In genomic region chr7:778968-779451, GRCh38 we compare ENCODE assay signal across 15 cellular contexts. TPM values are rescaled to one million over a fixed set of nuclear protein-coding genes. Genes with fewer than 3 reads are reported as not detected.
DNase-seq lines count a peak whose midpoint lies in the region; TF ChIP-seq lines count a peak whose summit lies in the region.
"Had no signal": no experiment of that assay in that cellular context is flagged by ENCODE, and none has a peak within 500 bp of the region (broad histone marks: within the 10 kb centered on the region; RNA-seq: fewer than 3 reads in every experiment).

No MANE protein-coding gene starts in this region.

- POLR2A ChIA-PET in MCF 10A (lab: Yijun Ruan, JAX), result no interaction called here

- H3K79me2 ChIP-seq in osteoblast (ENCODE audit: insufficient read depth, low read length), result no peaks in the 10 kb centered on the region

- no peaks in the 10 kb centered on the region for H3K27me3 ChIP-seq in osteoblast (ENCODE audit: insufficient read depth, low read length)

- TF ChIP-seq CTCF in osteoblast (IDR thresholded peaks at IDR 0.05; ENCODE audit: extremely low read depth, low read depth, low read length) (no peak), MCF 10A (IDR thresholded peaks at IDR 0.05; ENCODE audit: unreplicated experiment) (no peak)

- no TSS peak for BruUV-seq in MCF 10A (replicated peaks; lab: Mats Ljungman, UMichigan)

- no peak overlapping the region for H2AFZ ChIP-seq in osteoblast (ENCODE audit: low read length)

- intact Hi-C loops in MCF 10A (cut with micrococcal nuclease), result no loop called here

- H3K9me3 Mint-ChIP-seq in MCF 10A (ENCODE audit: unreplicated experiment), result no peaks in the 10 kb centered on the region

- H3K27ac ChIP-seq in angular gyrus (ENCODE audit: low read depth, low read length) (peak overlapping the region; percentile 9), osteoblast (ENCODE audit: low read depth, low read length) (no peak overlapping the region)

- no peaks in the 10 kb centered on the region for H3K4me1 Mint-ChIP-seq in MCF 10A (ENCODE audit: insufficient read depth, unreplicated experiment)
- H3K4me1 Mint-ChIP-seq: CD14-positive monocyte, IgD-negative memory B cell had no signal

- no peak overlapping the region for H3K4me3 Mint-ChIP-seq in MCF 10A (ENCODE audit: unreplicated experiment)
- H3K4me3 Mint-ChIP-seq: CD14-positive monocyte, IgD-negative memory B cell had no signal

- H3K9me3 ChIP-seq in osteoblast (ENCODE audit: low read depth, low read length), result no peaks in the 10 kb centered on the region

- peaks cover 29% of the 10 kb centered on the region for H3K36me3 ChIP-seq in osteoblast (ENCODE audit: insufficient read depth, low read length)

- H3K4me3 ChIP-seq in osteoblast (ENCODE audit: insufficient read depth, low read length), result no peak overlapping the region
- H3K4me3 ChIP-seq: GM12878 had no signal

- DNase-seq in DMS153 treated with DMSO at 0.1 percent for 48 hours (lab: John Stamatoyannopoulos, UW; ENCODE audit: unreplicated experiment) (peak; percentile 70), NCI-H1694 (lab: John Stamatoyannopoulos, UW) (peak; percentile 59), osteoblast (ENCODE audit: insufficient read length, low spot score, missing footprints) (peak; percentile 73), occipital lobe (lab: John Stamatoyannopoulos, UW) (no peak), MCF 10A (ENCODE audit: unreplicated experiment) (no peak), NCI-H524 treated with DMSO at 0.1 percent for 48 hours (lab: John Stamatoyannopoulos, UW) (no peak)
- no peak for DNase-seq in activated CD4-positive, alpha-beta T cell treated with anti-CD3 and anti-CD28 coated beads for 48 hours
- DNase-seq: activated CD4-positive, alpha-beta T cell treated with anti-CD3 and anti-CD28 coated beads, Interleukin-2, amount 50 U/mL, for 48 hours; amniotic stem cell; cortex of kidney; NCI-H187 treated with DMSO at 0.1 percent for 48 hours had no signal

- H3K4me2 ChIP-seq in osteoblast (ENCODE audit: insufficient read depth, low read length), result no peak overlapping the region

- no peak overlapping the region for H3K27ac Mint-ChIP-seq in MCF 10A (ENCODE audit: low read depth, unreplicated experiment)
- H3K27ac Mint-ChIP-seq: CD14-positive monocyte had no signal

- peaks cover 3% of the 10 kb centered on the region for H4K20me1 ChIP-seq in osteoblast (ENCODE audit: insufficient read depth, low read length)

- H3K27me3 Mint-ChIP-seq in MCF 10A (ENCODE audit: insufficient read depth, unreplicated experiment), result no peaks in the 10 kb centered on the region
- H3K27me3 Mint-ChIP-seq: IgD-negative memory B cell had no signal

- peaks cover 2% of the 10 kb centered on the region for H3K4me1 ChIP-seq in osteoblast (ENCODE audit: insufficient read depth, low read length)

- CTCF ChIA-PET in MCF 10A (lab: Yijun Ruan, JAX), result no interaction called here

- H3K36me3 Mint-ChIP-seq in MCF 10A (ENCODE audit: insufficient read depth, unreplicated experiment), result peaks cover 83% of the 10 kb centered on the region

RNA-seq across cellular contexts. Expression of gene PRKAR1B, which starts 51.9 kb away (rescaled TPM):
- total RNA-seq in osteoblast (5.9 and 6.5 TPM in 2 replicates), occipital lobe (81.9 TPM), MCF 10A (2022) (25.4 and 31.5 TPM in 2 replicates)

RNA-seq across cellular contexts. Expression of gene DNAAF5, which starts 52.5 kb away (rescaled TPM):
- total RNA-seq in osteoblast (19.7 and 22.4 TPM in 2 replicates), occipital lobe (7.0 TPM), MCF 10A (2022) (35.6 and 37.6 TPM in 2 replicates)

RNA-seq across cellular contexts. Expression of gene SUN1, which starts 53.3 kb away (rescaled TPM):
- total RNA-seq in osteoblast (109 and 126 TPM in 2 replicates), occipital lobe (154 TPM), MCF 10A (2022) (126 and 132 TPM in 2 replicates)

Comparison
In these comparisons a context has a peak if more than half of its experiments do, and no peak if none do; other contexts are left out.
1. DNase-seq: peak in DMS153 treated with DMSO at 0.1 percent for 48 hours (single experiment), NCI-H1694 (single experiment) and osteoblast (single experiment); none in occipital lobe (single experiment), activated CD4-positive, alpha-beta T cell treated with anti-CD3 and anti-CD28 coated beads for 48 hours (single experiment), MCF 10A (single experiment) and NCI-H524 treated with DMSO at 0.1 percent for 48 hours (single experiment).